Comparison of ENCODE assay signal across 1 cellular context in the genomic region with DNA sequence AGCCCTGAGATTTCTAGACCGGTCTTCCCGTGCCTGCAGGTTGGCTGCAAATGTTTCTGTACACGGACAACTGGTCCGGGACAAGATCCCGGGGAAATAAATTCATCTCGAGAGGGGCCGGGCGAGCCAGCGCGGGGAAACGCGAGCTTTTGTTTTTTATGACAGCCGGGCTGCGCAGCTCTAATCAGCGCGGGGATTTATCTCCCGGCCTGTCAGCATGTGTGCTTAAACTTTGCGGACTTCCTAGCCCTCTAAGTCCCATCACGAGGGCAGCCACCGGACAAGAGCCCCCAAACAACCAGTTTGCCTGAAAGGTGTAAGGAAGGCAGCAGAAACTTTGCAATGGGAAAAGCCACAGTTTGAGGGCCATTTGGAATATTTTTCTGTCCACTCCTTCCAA.
TF ChIP-seq lines count a peak whose summit lies in the region.

No MANE protein-coding gene starts in this region.

TF ChIP-seq in endothelial cell of umbilical vein, 7 proteins besides CTCF, POLR2A, EP300 and RAD21:
- no peak for TF ChIP-seq MAX (IDR thresholded peaks at IDR 0.05; ENCODE audit: insufficient read depth, insufficient read length)
- TF ChIP-seq MYC (IDR thresholded peaks at IDR 0.05; ENCODE audit: low read depth, low read length), result no peak
- TF ChIP-seq EZH2 (IDR thresholded peaks at IDR 0.05; ENCODE audit: borderline replicate concordance, low read depth, low read length, severe bottlenecking), result no peak
- no peak for TF ChIP-seq JUN (IDR thresholded peaks at IDR 0.05; ENCODE audit: borderline replicate concordance, insufficient read depth, insufficient read length, low read depth)
- no peak for TF ChIP-seq GATA2 (IDR thresholded peaks at IDR 0.05; ENCODE audit: insufficient read depth, insufficient read length, low read depth, low read length)
- no peak for TF ChIP-seq FOS (IDR thresholded peaks at IDR 0.05; ENCODE audit: borderline replicate concordance, insufficient read depth, low read length)
- no peak for TF ChIP-seq POLR2AphosphoS5 (IDR thresholded peaks at IDR 0.05; ENCODE audit: insufficient read depth, low read depth, low read length)
